10 cellular contexts compared by ENCODE assay signal in genomic region chr6:111841822-111842221, GRCh38.
DNase-seq lines count a peak whose midpoint lies in the region; TF ChIP-seq lines count a peak whose summit lies in the region.
"Had no signal": no experiment of that assay in that cellular context is flagged by ENCODE, and none has a peak within 500 bp of the region (broad histone marks: within the 10 kb centered on the region; RNA-seq: fewer than 3 reads in every experiment).

No MANE protein-coding gene starts in this region.

- peak; percentile 49 for DNase-seq in activated naive CD4-positive, alpha-beta T cell treated with Interleukin-2 at 50 U/mL for 16 hours
- DNase-seq in activated naive CD4-positive, alpha-beta T cell (lab: John Stamatoyannopoulos, UW): no peak
- DNase-seq in T-helper 22 cell (ENCODE audit: low read depth): peak; percentile 32
- DNase-seq in fibroblast of mammary gland (ENCODE audit: low read depth): peak; percentile 34
- no peak for DNase-seq in NCI-H1436 treated with DMSO at 0.1 percent for 48 hours (lab: John Stamatoyannopoulos, UW)
- no peak for DNase-seq in SHP77 (lab: John Stamatoyannopoulos, UW)
- no peak for DNase-seq in DMS153 treated with DMSO at 0.1 percent for 48 hours (lab: John Stamatoyannopoulos, UW; ENCODE audit: unreplicated experiment)
- DNase-seq: BE2C, NCI-H1417 had no signal

- peak overlapping the region; percentile 5 for H3K27ac ChIP-seq in subcutaneous abdominal adipose tissue (ENCODE audit: low read depth, low read length)

- no peaks in the 10 kb centered on the region for H3K27me3 ChIP-seq in subcutaneous abdominal adipose tissue (ENCODE audit: control insufficient read depth in 5 of 5, insufficient read depth in 4 of 5, low read length in 5 of 5)
- H3K27me3 ChIP-seq: BE2C had no signal

- H3K4me1 ChIP-seq in subcutaneous abdominal adipose tissue (ENCODE audit: control insufficient read depth in 5 of 5, insufficient read depth in 5 of 5, low read length in 5 of 5): peaks cover 4 to 54% (median 38%) of the 10 kb centered on the region in 5 donors

- no peaks in the 10 kb centered on the region for H3K9me3 ChIP-seq in subcutaneous abdominal adipose tissue (ENCODE audit: control insufficient read depth in 5 of 5, low read length in 5 of 5)
- H3K9me3 ChIP-seq: BE2C had no signal

- no peak for TF ChIP-seq CTCF in fibroblast of mammary gland (conservative IDR thresholded peaks at IDR 0.05; ENCODE audit: control insufficient read depth, insufficient read depth, low read depth, low read length)

- no peak overlapping the region for H3K9ac ChIP-seq in subcutaneous abdominal adipose tissue (ENCODE audit: low read length in 5 of 5)

- H3K4me3 ChIP-seq in fibroblast of mammary gland (ENCODE audit: control insufficient read depth, low read depth, low read length) (no peak overlapping the region), subcutaneous abdominal adipose tissue (ENCODE audit: low read depth in 1 of 5, low read length in 5 of 5) (no peak overlapping the region)

- peaks cover 0 to 10% (median 0%) of the 10 kb centered on the region in 5 donors for H3K36me3 ChIP-seq in subcutaneous abdominal adipose tissue (ENCODE audit: control insufficient read depth in 5 of 5, insufficient read depth in 5 of 5, low read length in 5 of 5)

Comparison
In these comparisons a context has a peak if more than half of its experiments do, and no peak if none do; other contexts are left out.
1. DNase-seq: peak in activated naive CD4-positive, alpha-beta T cell treated with Interleukin-2 at 50 U/mL for 16 hours (single experiment), T-helper 22 cell (single experiment) and fibroblast of mammary gland (single experiment); none in activated naive CD4-positive, alpha-beta T cell (0 of 4), NCI-H1436 treated with DMSO at 0.1 percent for 48 hours (single experiment), SHP77 (0 of 2) and DMS153 treated with DMSO at 0.1 percent for 48 hours (single experiment).